ENCODE assay signal across 8 cellular contexts in the genomic region with DNA sequence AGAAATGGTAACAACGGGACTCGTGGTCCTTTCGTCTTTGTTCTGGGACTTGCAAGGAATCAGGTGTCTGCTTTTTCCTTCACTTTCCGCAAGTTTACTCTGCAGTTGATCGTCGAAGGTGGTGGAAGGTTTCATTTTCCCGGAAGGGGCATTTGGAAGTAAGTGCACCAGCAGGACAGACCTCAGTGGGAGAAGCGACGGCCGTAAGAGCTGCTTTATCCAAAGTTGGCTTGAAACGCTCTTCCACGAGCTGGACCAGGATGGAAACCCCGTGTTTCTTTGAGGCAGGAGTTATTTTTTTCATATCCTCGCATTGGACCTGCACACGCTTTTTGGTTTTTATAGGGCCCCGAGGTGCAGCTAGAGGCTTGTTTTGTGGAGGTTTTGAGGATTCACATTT. TPM values are rescaled to one million over a fixed set of nuclear protein-coding genes. Genes with fewer than 3 reads are reported as not detected.
DNase-seq lines count a peak whose midpoint lies in the region; ATAC-seq and TF ChIP-seq lines count a peak whose summit lies in the region.

No MANE protein-coding gene starts in this region.

- peaks cover 0 to 1% of the 10 kb centered on the region in 2 donors for H3K27me3 Mint-ChIP-seq in CD8-positive, alpha-beta memory T cell
- no peaks in the 10 kb centered on the region for H3K27me3 Mint-ChIP-seq in osteocyte (ENCODE audit: unreplicated experiment)

- H3K9me3 ChIP-seq in CD8-positive, alpha-beta memory T cell (ENCODE audit: low read length), result no peaks in the 10 kb centered on the region

- no peak for TF ChIP-seq CTCF in osteocyte (IDR thresholded peaks at IDR 0.05)

- peak overlapping the region in 7 of 8 donors; percentile 16 to 91 (median 79) for H3K27ac Mint-ChIP-seq in CD8-positive, alpha-beta memory T cell
- H3K27ac Mint-ChIP-seq in osteocyte (ENCODE audit: unreplicated experiment), result peak overlapping the region; percentile 93

- peaks cover 28 to 45% (median 30%) of the 10 kb centered on the region in 3 donors for H3K4me1 Mint-ChIP-seq in CD8-positive, alpha-beta memory T cell
- H3K4me1 Mint-ChIP-seq in osteocyte (ENCODE audit: unreplicated experiment), result peaks cover 50% of the 10 kb centered on the region

- H3K27ac ChIP-seq in CD8-positive, alpha-beta memory T cell (ENCODE audit: low read depth, low read length), result peak overlapping the region; percentile 43
- peak overlapping the region; percentile 93 for H3K27ac ChIP-seq in epithelial cell of prostate

- peaks cover 39% of the 10 kb centered on the region for H3K4me1 ChIP-seq in CD8-positive, alpha-beta memory T cell (ENCODE audit: insufficient read depth, low read length)

- H3K9me3 Mint-ChIP-seq in CD8-positive, alpha-beta memory T cell, result no peaks in the 10 kb centered on the region
- no peaks in the 10 kb centered on the region for H3K9me3 Mint-ChIP-seq in osteocyte (ENCODE audit: unreplicated experiment)

- peaks cover 0 to 9% (median 0%) of the 10 kb centered on the region in 3 donors for H3K36me3 Mint-ChIP-seq in CD8-positive, alpha-beta memory T cell
- H3K36me3 Mint-ChIP-seq in osteocyte (ENCODE audit: unreplicated experiment), result peaks cover 13% of the 10 kb centered on the region

- peak overlapping the region; percentile 66 for H3K4me3 ChIP-seq in CD8-positive, alpha-beta memory T cell (ENCODE audit: low read length)

- CTCF ChIA-PET in CD8-positive, alpha-beta memory T cell (lab: Charles Lee), result no interaction called here

- no peaks in the 10 kb centered on the region for H3K36me3 ChIP-seq in CD8-positive, alpha-beta memory T cell (ENCODE audit: insufficient read depth, low read length)

- POLR2A ChIA-PET in CD8-positive, alpha-beta memory T cell (lab: Charles Lee), result no interaction called here

- DNase-seq in CD8-positive, alpha-beta memory T cell, result no peak
- DNase-seq in RKO (ENCODE audit: low spot score) (peak; percentile 49), epithelial cell of prostate (ENCODE audit: low read depth, low spot score) (no peak), osteocyte (ENCODE audit: extremely low spot score, unreplicated experiment) (no peak), superior temporal gyrus (ENCODE audit: extremely low spot score) (no peak)
- no peak for DNase-seq in stimulated activated CD4-positive, alpha-beta T cell treated with anti-CD3 and anti-CD28 coated beads, Interleukin-2, amount 100 ng/mL, for 24 hours

- H3K27me3 ChIP-seq in CD8-positive, alpha-beta memory T cell (ENCODE audit: insufficient read depth, low read length, poor library complexity, severe bottlenecking), result no peaks in the 10 kb centered on the region

- ATAC-seq in GM18858 (IDR thresholded peaks at IDR 0.05; ENCODE audit: unreplicated experiment) (no peak), GM21447 (IDR thresholded peaks at IDR 0.05; ENCODE audit: unreplicated experiment) (no peak)

- H3K4me3 Mint-ChIP-seq in CD8-positive, alpha-beta memory T cell, result peak overlapping the region; percentile 63 to 90 (median 82)
- peak overlapping the region; percentile 97 for H3K4me3 Mint-ChIP-seq in osteocyte (ENCODE audit: unreplicated experiment)

RNA-seq across cellular contexts. Expression of gene BRI3, which starts 1.2 kb away (rescaled TPM):
- total RNA-seq in CD8-positive, alpha-beta memory T cell, result 10 to 100 TPM; 58.4 to 65.0 TPM
- polyA plus RNA-seq in CD8-positive, alpha-beta memory T cell, result 15.4 TPM
- 344 and 379 TPM in 2 replicates for total RNA-seq in osteocyte

RNA-seq across cellular contexts. Expression of gene TECPR1, which starts 30.7 kb away (rescaled TPM):
- total RNA-seq in CD8-positive, alpha-beta memory T cell, result 10 to 100 TPM; 33.7 to 34.2 TPM
- polyA plus RNA-seq in CD8-positive, alpha-beta memory T cell, result 22.7 TPM
- 33.6 and 38.7 TPM in 2 replicates for total RNA-seq in osteocyte
